In the genomic region with DNA sequence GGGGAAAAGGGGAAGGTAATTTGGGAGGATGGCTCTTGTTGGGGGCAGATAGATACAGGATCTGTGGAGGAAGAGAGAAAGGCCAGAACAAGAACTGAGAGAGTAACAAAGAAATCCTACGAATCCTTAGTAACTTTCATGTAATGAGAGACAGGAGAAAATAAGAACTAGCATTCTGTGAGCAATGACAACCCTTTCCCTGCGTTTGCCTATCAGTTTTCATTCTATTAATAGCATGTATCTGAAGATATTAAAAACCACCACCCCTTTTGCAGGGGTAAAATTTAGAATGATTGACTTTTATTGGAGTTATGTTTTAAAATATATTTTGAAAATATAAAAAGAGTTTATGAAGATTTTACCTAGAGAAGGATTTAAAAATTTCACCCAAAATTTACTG, we compare ENCODE assay signal across 21 cellular contexts.
"Had no signal": no experiment of that assay in that cellular context is flagged by ENCODE, and none has a peak within 500 bp of the region (broad histone marks: within the 10 kb centered on the region; RNA-seq: fewer than 3 reads in every experiment).

No MANE protein-coding gene starts in this region.

- ATAC-seq: left cardiac atrium; left ventricle myocardium superior; stimulated activated naive CD8-positive, alpha-beta T cell treated with anti-CD3 and anti-CD28 coated beads, Interleukin-15, amount 100 ng/mL, for 72 hours; upper lobe of right lung had no signal

- H3K4me3 ChIP-seq: coronary artery, lung, right atrium auricular region, sigmoid colon, smooth muscle cell, testis, tibial nerve, upper lobe of right lung, vagina had no signal

- H3K36me3 ChIP-seq: right atrium auricular region, sigmoid colon, upper lobe of right lung, vagina had no signal

- H3K27ac ChIP-seq: coronary artery, right atrium auricular region, sigmoid colon, testis, tibial nerve, upper lobe of right lung, vagina had no signal

- H3K27me3 ChIP-seq: right atrium auricular region, sigmoid colon, testis, tibial nerve, upper lobe of right lung, vagina had no signal

- H3K27me3 Mint-ChIP-seq: naive B cell; stimulated activated naive CD8-positive, alpha-beta T cell treated with anti-CD3 and anti-CD28 coated beads, Interleukin-15, amount 100 ng/mL, for 72 hours had no signal

- H3K9me3 ChIP-seq: right atrium auricular region, sigmoid colon, testis, upper lobe of right lung, vagina had no signal

- H3K4me1 ChIP-seq: testis, tibial nerve, upper lobe of right lung, vagina had no signal

- FAIRE-seq: keratinocyte had no signal

- DNase-seq: effector CD4-positive, alpha-beta T cell; foreskin melanocyte; immature natural killer cell; left cardiac atrium; left ventricle myocardium superior; mesenchymal stem cell; midbrain; naive B cell; sigmoid colon; stimulated activated CD4-positive, alpha-beta T cell treated with anti-CD3 and anti-CD28 coated beads, Interleukin-2, amount 100 ng/mL, for 48 hours; stimulated activated naive CD8-positive, alpha-beta T cell treated with anti-CD3 and anti-CD28 coated beads, Interleukin-15, amount 100 ng/mL, for 72 hours; testis; upper lobe of right lung had no signal

- H3K27ac Mint-ChIP-seq: immature natural killer cell, nephron had no signal

- H3K4me3 Mint-ChIP-seq: immature natural killer cell; naive B cell; nephron; stimulated activated naive CD8-positive, alpha-beta T cell treated with anti-CD3 and anti-CD28 coated beads, Interleukin-15, amount 100 ng/mL, for 72 hours had no signal
